Comparison of ENCODE assay signal across 13 cellular contexts in the genomic region with DNA sequence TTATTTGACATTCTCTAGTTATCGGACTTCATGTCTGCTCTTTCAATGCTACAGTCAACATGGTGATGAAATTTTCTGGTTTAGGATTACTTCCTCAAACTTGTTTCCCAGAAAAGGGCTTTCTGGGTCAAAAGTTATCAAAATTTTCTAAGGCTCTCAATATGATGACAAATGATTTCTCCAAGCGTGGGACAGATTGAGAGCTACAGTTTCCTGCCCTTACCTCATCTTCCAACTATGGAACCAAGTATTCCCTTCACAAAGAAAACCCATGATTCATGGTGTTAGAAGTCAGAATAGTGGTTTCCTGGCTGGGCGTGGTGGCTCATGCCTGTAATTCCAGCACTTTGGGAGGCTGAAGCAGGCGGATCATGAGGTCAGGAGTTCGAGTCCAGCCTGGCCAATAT. TPM values are rescaled to one million over a fixed set of nuclear protein-coding genes. Genes with fewer than 3 reads are reported as not detected.
DNase-seq lines count a peak whose midpoint lies in the region; ATAC-seq and TF ChIP-seq lines count a peak whose summit lies in the region.
"Had no signal": no experiment of that assay in that cellular context is flagged by ENCODE, and none has a peak within 500 bp of the region (broad histone marks: within the 10 kb centered on the region; RNA-seq: fewer than 3 reads in every experiment).

No MANE protein-coding gene starts in this region.

- H2BK20ac ChIP-seq in IMR-90 (ENCODE audit: low read depth, low read length): no peak overlapping the region

- no TSS peak for BruUV-seq in IMR-90 (replicated peaks; lab: Mats Ljungman, UMichigan)

- no peak overlapping the region for H2AFZ ChIP-seq in ACC112 (ENCODE audit: low read length, unreplicated experiment)
- no peak overlapping the region for H2AFZ ChIP-seq in IMR-90 (replicated peaks; ENCODE audit: low read length, poor library complexity)
- H2AFZ ChIP-seq in neuronal stem cell (ENCODE audit: low read length): no peak overlapping the region

- H2BK12ac ChIP-seq in neuronal stem cell (ENCODE audit: low read length): no peak overlapping the region

- H3K4me3 ChIP-seq in ACC112 (ENCODE audit: low read depth, low read length) (no peak overlapping the region), IMR-90 (ENCODE audit: insufficient read depth, low read depth, low read length) (no peak overlapping the region), adipocyte (ENCODE audit: low read length) (no peak overlapping the region), neuronal stem cell (ENCODE audit: low read length in 2 of 2) (no peak overlapping the region)

- H4K8ac ChIP-seq in IMR-90 (ENCODE audit: low read depth in 2 of 2, low read length in 2 of 2) (peak overlapping the region in 1 of 2 experiments; percentile 48; a peak in 1 of 4 replicates), neuronal stem cell (ENCODE audit: low read depth, low read length) (no peak overlapping the region)

- H3K36me3 ChIP-seq in ACC112 (ENCODE audit: insufficient read depth, low read length): no peaks in the 10 kb centered on the region
- no peaks in the 10 kb centered on the region for H3K36me3 ChIP-seq in IMR-90 (ENCODE audit: control insufficient read depth, insufficient read depth, low read length)
- no peaks in the 10 kb centered on the region for H3K36me3 ChIP-seq in adipocyte (ENCODE audit: control insufficient read depth, insufficient read depth, low read length, severe bottlenecking)
- H3K36me3 ChIP-seq in neuronal stem cell (replicated peaks in 1 of 2; ENCODE audit: control insufficient read depth in 2 of 2, insufficient read depth in 2 of 2, low read length in 2 of 2): no peaks in the 10 kb centered on the region
- H3K36me3 ChIP-seq: neutrophil had no signal

- DNase-seq in IMR-90: peak; percentile 90
- DNase-seq in adipocyte (ENCODE audit: low read depth): peak; percentile 93
- peak; percentile 98 for DNase-seq in iris pigment epithelial cell (ENCODE audit: low read depth)
- DNase-seq in neuronal stem cell (ENCODE audit: low spot score): no peak
- DNase-seq in stimulated activated CD4-positive, alpha-beta T cell treated with anti-CD3 and anti-CD28 coated beads, Interleukin-1b, Interleukin-23, amount 100 ng/mL, for 48 hours: no peak
- DNase-seq in ureter (ENCODE audit: low spot score): no peak
- DNase-seq: activated CD4-positive, alpha-beta memory T cell treated with anti-CD3 and anti-CD28 coated beads, Interleukin-2, amount 10 ng/mL, durations not matched to agents 7 days and 5 days; effector memory CD4-positive, alpha-beta T cell; NCI-H345; stimulated activated naive CD8-positive, alpha-beta T cell treated with anti-CD3 and anti-CD28 coated beads, Interleukin-15, amount 100 ng/mL, for 72 hours had no signal

- H3K4me2 ChIP-seq in IMR-90 (ENCODE audit: low read depth, low read length) (no peak overlapping the region), neuronal stem cell (ENCODE audit: insufficient read depth, low read length, poor library complexity, severe bottlenecking) (no peak overlapping the region)

- no CpG with 5 or more reads among the region's 5 CpGs for WGBS in IMR-90 (ENCODE audit: extremely low coverage in 2 of 2, insufficient read length in 1 of 2), 2 experiments
- no CpG with 5 or more reads among the region's 5 CpGs for WGBS in neuronal stem cell (ENCODE audit: extremely low coverage in 2 of 2, insufficient read length in 2 of 2, insufficient replicate concordance in 1 of 2), 2 donors

- H3K4me1 ChIP-seq in ACC112 (ENCODE audit: control insufficient read depth, insufficient read depth, low read length, unreplicated experiment) (peaks cover 7% of the 10 kb centered on the region), IMR-90 (ENCODE audit: control insufficient read depth, insufficient read depth, low read length) (no peaks in the 10 kb centered on the region), adipocyte (ENCODE audit: control insufficient read depth, insufficient read depth, low read length) (peaks cover 3% of the 10 kb centered on the region), neuronal stem cell (ENCODE audit: control insufficient read depth in 2 of 2, insufficient read depth in 1 of 2, low read depth in 1 of 2, low read length in 2 of 2) (no peaks in the 10 kb centered on the region)

- dilution Hi-C loops in IMR-90 (cut with HindIII; ENCODE audit: low sequenced_read_pairs, unreplicated experiment): no loop called here

- H4K91ac ChIP-seq in IMR-90 (ENCODE audit: insufficient read depth, low read depth, low read length) (no peak overlapping the region), neuronal stem cell (ENCODE audit: low read depth, low read length, poor library complexity) (no peak overlapping the region)

- no peaks in the 10 kb centered on the region for H3K79me2 ChIP-seq in ACC112 (ENCODE audit: control insufficient read depth, insufficient read depth, low read length, unreplicated experiment)

- no peaks in the 10 kb centered on the region for H4K20me1 ChIP-seq in IMR-90 (ENCODE audit: insufficient read depth, low read length)

- CTCF ChIA-PET in IMR-90 (lab: Yijun Ruan, JAX): interaction anchor here (1.8 kb wide), 1 partner anchor 13 kb away, joined by 5 read pairs; no protein-coding TSS in a partner anchor

- H3K9me1 ChIP-seq in IMR-90 (ENCODE audit: insufficient read depth, low read length): 0 out of 2 replicates have a peak, but pooled peaks cover 5% of the 10 kb centered on the region

- H3K9ac ChIP-seq in IMR-90 (ENCODE audit: low read depth, low read length) (no peak overlapping the region), adipocyte (ENCODE audit: low read length) (no peak overlapping the region), neuronal stem cell (ENCODE audit: low read depth, low read length, poor library complexity) (no peak overlapping the region)

- H4K5ac ChIP-seq in IMR-90 (ENCODE audit: low read depth, low read length): no peak overlapping the region

- no peak overlapping the region for H3K14ac ChIP-seq in IMR-90 (replicated peaks; ENCODE audit: low read depth, low read length)
- no peak overlapping the region for H3K14ac ChIP-seq in neuronal stem cell (ENCODE audit: low read length)

- no peak for TF ChIP-seq RAD21 in IMR-90 (IDR thresholded peaks at IDR 0.05; ENCODE audit: low read length)

- H3K23ac ChIP-seq in IMR-90 (ENCODE audit: low read depth, low read length) (no peak overlapping the region), neuronal stem cell (ENCODE audit: low read depth, low read length, poor library complexity) (no peak overlapping the region)

- no peak overlapping the region for H2AK5ac ChIP-seq in IMR-90 (ENCODE audit: low read depth, low read length)
- H2AK5ac ChIP-seq in neuronal stem cell (ENCODE audit: low read depth, low read length): no peak overlapping the region

- ATAC-seq in IMR-90 (ENCODE audit: low read depth): peak; percentile 72
- ATAC-seq in HG02938 (IDR thresholded peaks at IDR 0.05; ENCODE audit: unreplicated experiment): no peak
- ATAC-seq: stimulated activated naive CD8-positive, alpha-beta T cell treated with anti-CD3 and anti-CD28 coated beads, Interleukin-15, amount 100 ng/mL, for 72 hours had no signal

- peak overlapping the region; percentile 76 for H3K27ac ChIP-seq in ACC112 (ENCODE audit: low read depth, low read length)
- no peak overlapping the region for H3K27ac ChIP-seq in IMR-90 (ENCODE audit: insufficient read depth, low read length)
- no peak overlapping the region for H3K27ac ChIP-seq in neuronal stem cell (replicated peaks; ENCODE audit: low read length)
- H3K27ac ChIP-seq: neutrophil had no signal

- H3K9me3 ChIP-seq in IMR-90 (ENCODE audit: control insufficient read depth, insufficient read depth, low read length) (peaks cover 2% of the 10 kb centered on the region; the same call in 1 of the 2 replicates), adipocyte (ENCODE audit: control insufficient read depth, low read length) (no peaks in the 10 kb centered on the region), neuronal stem cell (replicated peaks in 1 of 2; ENCODE audit: control insufficient read depth in 2 of 2, insufficient read depth in 1 of 2, low read depth in 1 of 2, low read length in 2 of 2) (no peaks in the 10 kb centered on the region)
- H3K9me3 ChIP-seq: neutrophil had no signal

- H3K56ac ChIP-seq in IMR-90 (ENCODE audit: extremely low read depth, insufficient read depth, low read length): no peak overlapping the region

- H2BK120ac ChIP-seq in IMR-90 (ENCODE audit: low read depth, low read length): no peak overlapping the region; the same call in 1 of the 2 replicates
- no peak overlapping the region for H2BK120ac ChIP-seq in neuronal stem cell (ENCODE audit: low read depth, low read length)

- H3K18ac ChIP-seq in IMR-90 (ENCODE audit: low read depth, low read length) (no peak overlapping the region), neuronal stem cell (ENCODE audit: low read length) (no peak overlapping the region)

- no peak overlapping the region for H2BK15ac ChIP-seq in IMR-90 (ENCODE audit: low read depth, low read length)
- no peak overlapping the region for H2BK15ac ChIP-seq in neuronal stem cell (ENCODE audit: low read length)

- no peak overlapping the region for H2AK9ac ChIP-seq in IMR-90 (replicated peaks; ENCODE audit: low read depth, low read length, poor library complexity)

- H3K27me3 ChIP-seq in ACC112 (ENCODE audit: insufficient read depth, low read length): no peaks in the 10 kb centered on the region
- H3K27me3 ChIP-seq in IMR-90 (ENCODE audit: control insufficient read depth, insufficient read depth, low read length): no peaks in the 10 kb centered on the region
- no peaks in the 10 kb centered on the region for H3K27me3 ChIP-seq in adipocyte (replicated peaks; ENCODE audit: control insufficient read depth, insufficient read depth, low read length)
- H3K27me3 ChIP-seq in neuronal stem cell (ENCODE audit: control insufficient read depth in 3 of 3, insufficient read depth in 3 of 3, low read depth in 1 of 3, low read length in 3 of 3): no peaks in the 10 kb centered on the region
- H3K27me3 ChIP-seq: neutrophil had no signal

- intact Hi-C loops in IMR-90 (cut with micrococcal nuclease): no loop called here

- no peak for TF ChIP-seq CTCF in IMR-90 (conservative IDR thresholded peaks at IDR 0.05; ENCODE audit: low read depth, low read length)

- POLR2A ChIA-PET in IMR-90 (lab: Charles Lee; ENCODE audit: unreplicated experiment): no interaction called here

- no peaks in the 10 kb centered on the region for H3K79me1 ChIP-seq in IMR-90 (ENCODE audit: low read depth in 1 of 2, low read length in 2 of 2)
- no peaks in the 10 kb centered on the region for H3K79me1 ChIP-seq in neuronal stem cell (ENCODE audit: low read depth, low read length)

- no peak overlapping the region for H3K4ac ChIP-seq in IMR-90 (ENCODE audit: low read depth, low read length)
- no peak overlapping the region for H3K4ac ChIP-seq in neuronal stem cell (ENCODE audit: low read length)

- in situ Hi-C loops in IMR-90 (cut with MboI; ENCODE audit: low sequenced_read_pairs): no loop called here

- no peak for TF ChIP-seq POLR2A in IMR-90 (IDR thresholded peaks at IDR 0.05; ENCODE audit: low read depth, low read length)

- H2BK5ac ChIP-seq in IMR-90 (ENCODE audit: low read depth, low read length, poor library complexity, severe bottlenecking) (peak overlapping the region; percentile 54), neuronal stem cell (ENCODE audit: low read length) (no peak overlapping the region)

RNA-seq across cellular contexts. Expression of a gene that starts 17.8 kb away (rescaled TPM):
- total RNA-seq in IMR-90 (2012; rRNA removed) (under 0.01 TPM in 1 of 2 replicates, not detected in the other), ureter (0.34 TPM)
- polyA plus RNA-seq in IMR-90 (2012; rRNA removed): not detected in 2 replicates
- polyA plus RNA-seq in IMR-90 (2012; cell fraction: cytosol; rRNA removed): not detected in 2 replicates
- 0.01 TPM in 2 replicates for polyA plus RNA-seq in IMR-90 (2012; cell fraction: nucleus; rRNA removed; ENCODE audit: low replicate concordance)
- 0.06 TPM for polyA plus RNA-seq in neuronal stem cell (2013, experiment 1 of 2)
- 0.03 TPM for polyA plus RNA-seq in neuronal stem cell (2013, experiment 2 of 2)

Comparison
In these comparisons a context has a peak if more than half of its experiments do, and no peak if none do; other contexts are left out.
1. DNase-seq: peak in IMR-90 (single experiment), adipocyte (single experiment) and iris pigment epithelial cell (single experiment); none in neuronal stem cell (single experiment), stimulated activated CD4-positive, alpha-beta T cell treated with anti-CD3 and anti-CD28 coated beads, Interleukin-1b, Interleukin-23, amount 100 ng/mL, for 48 hours (single experiment) and ureter (single experiment).